ENCODE assay signal across 11 cellular contexts in the genomic region with DNA sequence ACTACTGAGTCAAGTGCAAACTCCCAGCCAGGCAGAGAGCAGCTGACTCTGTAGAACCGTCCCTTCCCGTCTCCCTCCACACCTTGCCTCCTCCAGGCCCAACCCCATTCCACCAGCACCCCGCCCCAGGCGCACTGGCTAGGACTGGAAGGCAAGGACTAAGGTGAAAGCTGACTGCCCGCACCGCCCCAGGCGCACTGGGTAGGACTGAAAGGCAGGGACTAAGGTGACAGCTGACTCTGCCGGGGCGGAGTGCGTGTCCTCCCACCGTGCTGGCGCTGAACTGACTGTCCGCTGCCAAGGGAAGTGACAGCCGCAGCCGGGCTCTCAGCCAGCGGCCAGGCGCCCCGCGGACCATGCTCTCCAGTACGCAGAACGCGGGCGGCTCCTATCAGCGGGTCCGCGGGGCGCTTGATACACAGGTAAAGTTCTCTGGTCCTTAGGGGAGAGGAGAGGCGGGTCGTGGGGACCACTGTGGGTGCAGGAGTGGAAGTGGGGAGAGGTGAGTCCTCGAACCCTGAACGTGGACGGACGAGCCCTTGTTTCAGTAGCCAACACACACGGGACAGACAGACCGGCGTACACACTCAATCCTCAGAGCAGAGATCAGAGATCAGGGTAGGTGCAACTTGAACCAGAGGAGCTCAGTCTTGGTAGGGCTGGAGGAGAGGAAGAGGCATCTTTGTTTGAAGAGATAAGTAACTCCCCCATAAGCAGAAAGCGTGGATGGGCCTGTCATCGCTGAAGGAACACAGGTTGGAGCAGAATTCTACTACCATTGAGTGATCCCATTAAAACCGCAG. TPM values are rescaled to one million over a fixed set of nuclear protein-coding genes. Genes with fewer than 3 reads are reported as not detected.
DNase-seq lines count a peak whose midpoint lies in the region; ATAC-seq and TF ChIP-seq lines count a peak whose summit lies in the region.
"Had no signal": no experiment of that assay in that cellular context is flagged by ENCODE, and none has a peak within 500 bp of the region (broad histone marks: within the 10 kb centered on the region; RNA-seq: fewer than 3 reads in every experiment).

No MANE protein-coding gene starts in this region.

- DNase-seq in COR-L47 (lab: John Stamatoyannopoulos, UW) (peak; percentile 16), OCI-M1 (lab: John Stamatoyannopoulos, UW) (peak; percentile 70), glutamatergic neuron (peak; percentile 47), T-helper 17 cell (no peak), NCI-H2171 (lab: John Stamatoyannopoulos, UW) (no peak), KG1 (lab: John Stamatoyannopoulos, UW) (no peak)
- DNase-seq in activated T-helper 2 cell treated with anti-CD3 and anti-CD28 coated beads, Interferon-gamma antibody, Interleukin-2, Interleukin-4, amounts not matched to agents 10 μg/mL and 5 μg/mL and 100 μg/mL, durations not matched to agents 14 hours and 24 hours and 36 hours (ENCODE audit: low spot score), result no peak
- DNase-seq: NCI-H1436 had no signal

- no peak overlapping the region for H3K9ac ChIP-seq in parathyroid adenoma

- H3K27ac Mint-ChIP-seq in glutamatergic neuron (ENCODE audit: unreplicated experiment), result no peak overlapping the region
- no peak overlapping the region for H3K27ac Mint-ChIP-seq in T-helper 17 cell
- H3K27ac Mint-ChIP-seq in activated T-helper 2 cell treated with anti-CD3 and anti-CD28 coated beads, Interferon-gamma antibody, Interleukin-2, Interleukin-4, amounts not matched to agents 10 μg/mL and 5 μg/mL and 100 μg/mL, durations not matched to agents 14 hours and 24 hours and 36 hours, result no peak overlapping the region

- H3K27me3 Mint-ChIP-seq in glutamatergic neuron (ENCODE audit: unreplicated experiment), result no peaks in the 10 kb centered on the region
- H3K27me3 Mint-ChIP-seq in T-helper 17 cell, result peaks cover 58% of the 10 kb centered on the region
- H3K27me3 Mint-ChIP-seq in activated T-helper 2 cell treated with anti-CD3 and anti-CD28 coated beads, Interferon-gamma antibody, Interleukin-2, Interleukin-4, amounts not matched to agents 10 μg/mL and 5 μg/mL and 100 μg/mL, durations not matched to agents 14 hours and 24 hours and 36 hours (ENCODE audit: low read depth), result peaks cover 33% of the 10 kb centered on the region

- ATAC-seq in T-helper 17 cell, result no peak

- H2AFZ ChIP-seq in parathyroid adenoma, result peak overlapping the region; percentile 48

- H3K9me3 ChIP-seq in parathyroid adenoma (ENCODE audit: control insufficient read depth, low read length) (no peaks in the 10 kb centered on the region), T-helper 17 cell (ENCODE audit: control insufficient read depth, low read length, poor library complexity, severe bottlenecking) (no peaks in the 10 kb centered on the region)
- H3K9me3 ChIP-seq: ovary had no signal

- H3K36me3 ChIP-seq in parathyroid adenoma (ENCODE audit: control insufficient read depth, insufficient read depth, low read length), result no peaks in the 10 kb centered on the region
- H3K36me3 ChIP-seq: ovary had no signal

- H3K4me3 ChIP-seq in parathyroid adenoma (ENCODE audit: low read depth, low read length), result peak overlapping the region; percentile 63
- H3K4me3 ChIP-seq: ovary had no signal

- no peaks in the 10 kb centered on the region for H3K27me3 ChIP-seq in parathyroid adenoma (ENCODE audit: control insufficient read depth, insufficient read depth, low read length)
- H3K27me3 ChIP-seq: ovary had no signal

- no peaks in the 10 kb centered on the region for H3K79me2 ChIP-seq in parathyroid adenoma

- no peak overlapping the region for H3K27ac ChIP-seq in parathyroid adenoma
- H3K27ac ChIP-seq: epithelial cell of prostate, ovary had no signal

- H3K4me2 ChIP-seq in parathyroid adenoma (ENCODE audit: low read length), result peak overlapping the region; percentile 64

- peak overlapping the region; percentile 43 for H3K4me3 Mint-ChIP-seq in glutamatergic neuron (ENCODE audit: unreplicated experiment)
- H3K4me3 Mint-ChIP-seq in T-helper 17 cell, result no peak overlapping the region
- H3K4me3 Mint-ChIP-seq in activated T-helper 2 cell treated with anti-CD3 and anti-CD28 coated beads, Interferon-gamma antibody, Interleukin-2, Interleukin-4, amounts not matched to agents 10 μg/mL and 5 μg/mL and 100 μg/mL, durations not matched to agents 14 hours and 24 hours and 36 hours (ENCODE audit: low read depth), result no peak overlapping the region

- peaks cover 6% of the 10 kb centered on the region for H3K4me1 ChIP-seq in parathyroid adenoma

- H3K4me1 Mint-ChIP-seq in glutamatergic neuron (ENCODE audit: low read depth, unreplicated experiment) (no peaks in the 10 kb centered on the region), T-helper 17 cell (no peaks in the 10 kb centered on the region)
- no peaks in the 10 kb centered on the region for H3K4me1 Mint-ChIP-seq in activated T-helper 2 cell treated with anti-CD3 and anti-CD28 coated beads, Interferon-gamma antibody, Interleukin-2, Interleukin-4, amounts not matched to agents 10 μg/mL and 5 μg/mL and 100 μg/mL, durations not matched to agents 14 hours and 24 hours and 36 hours (ENCODE audit: low read depth)

- intact Hi-C loops in activated T-helper 2 cell treated with anti-CD3 and anti-CD28 coated beads, Interferon-gamma antibody, Interleukin-2, Interleukin-4, amounts not matched to agents 10 μg/mL and 5 μg/mL and 100 μg/mL, durations not matched to agents 14 hours and 24 hours and 36 hours (cut with micrococcal nuclease), result no loop called here

- no peaks in the 10 kb centered on the region for H3K36me3 Mint-ChIP-seq in glutamatergic neuron (ENCODE audit: unreplicated experiment)
- H3K36me3 Mint-ChIP-seq in T-helper 17 cell (ENCODE audit: low read depth), result no peaks in the 10 kb centered on the region
- H3K36me3 Mint-ChIP-seq in activated T-helper 2 cell treated with anti-CD3 and anti-CD28 coated beads, Interferon-gamma antibody, Interleukin-2, Interleukin-4, amounts not matched to agents 10 μg/mL and 5 μg/mL and 100 μg/mL, durations not matched to agents 14 hours and 24 hours and 36 hours (ENCODE audit: low read depth), result no peaks in the 10 kb centered on the region

- no peaks in the 10 kb centered on the region for H3K9me3 Mint-ChIP-seq in glutamatergic neuron (ENCODE audit: unreplicated experiment)
- H3K9me3 Mint-ChIP-seq in activated T-helper 2 cell treated with anti-CD3 and anti-CD28 coated beads, Interferon-gamma antibody, Interleukin-2, Interleukin-4, amounts not matched to agents 10 μg/mL and 5 μg/mL and 100 μg/mL, durations not matched to agents 14 hours and 24 hours and 36 hours, result no peaks in the 10 kb centered on the region

- TF ChIP-seq CTCF in glutamatergic neuron (IDR thresholded peaks at IDR 0.05; ENCODE audit: partially characterized antibody, unreplicated experiment), result no peak
- no peak for TF ChIP-seq CTCF in parathyroid adenoma (IDR thresholded peaks at IDR 0.05)

RNA-seq across cellular contexts. Expression of a gene that starts 58.0 kb away (rescaled TPM):
- total RNA-seq in glutamatergic neuron (ENCODE audit: unreplicated experiment), result 2.7 TPM
- 1 to 10 TPM; 1.5 to 1.7 TPM for total RNA-seq in T-helper 17 cell
- 0.21 and 0.50 TPM in 2 replicates for total RNA-seq in activated T-helper 2 cell treated with anti-CD3 and anti-CD28 coated beads, Interferon-gamma antibody, Interleukin-2, Interleukin-4, amounts not matched to agents 10 μg/mL and 5 μg/mL and 100 μg/mL, durations not matched to agents 14 hours and 24 hours and 36 hours

Comparison
In these comparisons a context has a peak if more than half of its experiments do, and no peak if none do; other contexts are left out.
1. DNase-seq: peak in COR-L47 (single experiment), OCI-M1 (single experiment) and glutamatergic neuron (single experiment); none in T-helper 17 cell (0 of 3), NCI-H2171 (single experiment), activated T-helper 2 cell treated with anti-CD3 and anti-CD28 coated beads, Interferon-gamma antibody, Interleukin-2, Interleukin-4, amounts not matched to agents 10 μg/mL and 5 μg/mL and 100 μg/mL, durations not matched to agents 14 hours and 24 hours and 36 hours (single experiment) and KG1 (single experiment).